Comparison of ENCODE assay signal across 20 cellular contexts in the genomic region with DNA sequence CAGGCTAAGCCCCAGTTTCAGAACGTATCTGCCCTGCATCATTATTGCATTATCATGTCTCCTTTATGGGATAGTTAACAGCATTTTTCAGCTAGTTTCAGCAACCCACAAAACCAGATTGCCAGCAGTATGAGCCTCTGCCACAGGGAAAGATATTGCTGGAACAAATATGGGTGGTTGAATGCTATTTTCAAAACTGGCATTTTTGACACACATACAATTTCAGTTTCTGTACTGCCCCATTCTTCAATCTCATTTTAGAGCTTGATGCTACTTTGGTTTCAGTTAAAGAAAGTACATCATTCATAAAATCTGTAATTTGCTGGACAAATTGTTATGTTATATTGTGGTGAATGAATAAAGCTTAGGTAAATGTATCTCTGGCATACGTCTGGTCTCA.
A peak's percentile ranks its signal among the peaks of the same experiment; 100 is the strongest.
DNase-seq lines count a peak whose midpoint lies in the region; ATAC-seq and TF ChIP-seq lines count a peak whose summit lies in the region.
"Had no signal": no experiment of that assay in that cellular context is flagged by ENCODE, and none has a peak within 500 bp of the region (broad histone marks: within the 10 kb centered on the region; RNA-seq: fewer than 3 reads in every experiment).

No MANE protein-coding gene starts in this region.

- DNase-seq in EH (ENCODE audit: low read depth) (peak; percentile 19), MM.1S (peak; percentile 80), hippocampal formation (lab: John Stamatoyannopoulos, UW) (no peak)
- DNase-seq: CD8-positive, alpha-beta memory T cell; COR-L47; DMS153; DMS79 treated with DMSO at 0.1 percent for 48 hours; EL; GOT3; H7; HFFc6; Karpas-422 had no signal

- peak overlapping the region; percentile 16; the same call in 1 of the 2 replicates for H3K9ac ChIP-seq in MM.1S (ENCODE audit: low read length)
- H3K9ac ChIP-seq: BLaER1 treated with 17β-estradiol and CSF1 and Interleukin-3, amounts not matched to agents 10 nM and 100 nM had no signal

- H3K4me1 ChIP-seq in ACC112 (ENCODE audit: control insufficient read depth, insufficient read depth, low read length, unreplicated experiment) (no peaks in the 10 kb centered on the region), MM.1S (ENCODE audit: low read length) (peaks cover 25% of the 10 kb centered on the region)
- H3K4me1 ChIP-seq: BLaER1 treated with 17β-estradiol and CSF1 and Interleukin-3, amounts not matched to agents 10 nM and 100 nM had no signal

- H3K9me3 ChIP-seq in MM.1S (replicated peaks; ENCODE audit: insufficient read depth, low read length) = no peaks in the 10 kb centered on the region

- H2AFZ ChIP-seq in ACC112 (ENCODE audit: low read length, unreplicated experiment) (peak overlapping the region; percentile 59), MM.1S (ENCODE audit: low read length) (peak overlapping the region; percentile 41)

- no peak for TF ChIP-seq CTCF in MM.1S (IDR thresholded peaks at IDR 0.05; ENCODE audit: low read length)

- H3K4me3 ChIP-seq in ACC112 (ENCODE audit: low read depth, low read length) (no peak overlapping the region), MM.1S (ENCODE audit: low read length) (peak overlapping the region; percentile 31)
- H3K4me3 ChIP-seq: BLaER1 treated with 17β-estradiol and CSF1 and Interleukin-3, amounts not matched to agents 10 nM and 100 nM; GM12878; K562 had no signal

- H3K27ac ChIP-seq in ACC112 (ENCODE audit: low read depth, low read length) (no peak overlapping the region), MM.1S (ENCODE audit: low read length) (peak overlapping the region; percentile 67)
- H3K27ac ChIP-seq: BLaER1 treated with 17β-estradiol and CSF1 and Interleukin-3, amounts not matched to agents 10 nM and 100 nM; HL-60 had no signal

- ATAC-seq in GM19467 (IDR thresholded peaks at IDR 0.05; ENCODE audit: unreplicated experiment) (no peak), GM19397 (IDR thresholded peaks at IDR 0.05; ENCODE audit: unreplicated experiment) (no peak)
- ATAC-seq: GM12878, HCT116, K562 had no signal

- H3K79me2 ChIP-seq in ACC112 (ENCODE audit: control insufficient read depth, insufficient read depth, low read length, unreplicated experiment) = no peaks in the 10 kb centered on the region
- H3K79me2 ChIP-seq in MM.1S (ENCODE audit: low read length) = no peaks in the 10 kb centered on the region

- H3K4me2 ChIP-seq in MM.1S (ENCODE audit: low read depth, low read length) = peak overlapping the region; percentile 56
- H3K4me2 ChIP-seq: BLaER1 treated with 17β-estradiol and CSF1 and Interleukin-3, amounts not matched to agents 10 nM and 100 nM had no signal

- peaks cover 12% of the 10 kb centered on the region for H3F3A ChIP-seq in MM.1S (ENCODE audit: insufficient read depth, low read length)

- H3K27me3 ChIP-seq in ACC112 (ENCODE audit: insufficient read depth, low read length) (no peaks in the 10 kb centered on the region), MM.1S (replicated peaks; ENCODE audit: insufficient read depth, low read length) (no peaks in the 10 kb centered on the region)
- H3K27me3 ChIP-seq: BLaER1 treated with 17β-estradiol and CSF1 and Interleukin-3, amounts not matched to agents 10 nM and 100 nM had no signal

- no peaks in the 10 kb centered on the region for H3K36me3 ChIP-seq in ACC112 (ENCODE audit: insufficient read depth, low read length)
- no peaks in the 10 kb centered on the region for H3K36me3 ChIP-seq in MM.1S (replicated peaks; ENCODE audit: insufficient read depth, low read length)
- H3K36me3 ChIP-seq: BLaER1 treated with 17β-estradiol and CSF1 and Interleukin-3, amounts not matched to agents 10 nM and 100 nM had no signal

- no peaks in the 10 kb centered on the region for H3K9me2 ChIP-seq in MM.1S (replicated peaks; ENCODE audit: insufficient read depth, low read length)

- H4K20me1 ChIP-seq in MM.1S (ENCODE audit: insufficient read depth, low read length) = no peaks in the 10 kb centered on the region
- H4K20me1 ChIP-seq: BLaER1 treated with 17β-estradiol and CSF1 and Interleukin-3, amounts not matched to agents 10 nM and 100 nM had no signal

Comparison
In these comparisons a context has a peak if more than half of its experiments do, and no peak if none do; other contexts are left out.
1. DNase-seq: peak in EH (single experiment) and MM.1S (single experiment); none in hippocampal formation (0 of 2).